25 cellular contexts compared by ENCODE assay signal in the genomic region with DNA sequence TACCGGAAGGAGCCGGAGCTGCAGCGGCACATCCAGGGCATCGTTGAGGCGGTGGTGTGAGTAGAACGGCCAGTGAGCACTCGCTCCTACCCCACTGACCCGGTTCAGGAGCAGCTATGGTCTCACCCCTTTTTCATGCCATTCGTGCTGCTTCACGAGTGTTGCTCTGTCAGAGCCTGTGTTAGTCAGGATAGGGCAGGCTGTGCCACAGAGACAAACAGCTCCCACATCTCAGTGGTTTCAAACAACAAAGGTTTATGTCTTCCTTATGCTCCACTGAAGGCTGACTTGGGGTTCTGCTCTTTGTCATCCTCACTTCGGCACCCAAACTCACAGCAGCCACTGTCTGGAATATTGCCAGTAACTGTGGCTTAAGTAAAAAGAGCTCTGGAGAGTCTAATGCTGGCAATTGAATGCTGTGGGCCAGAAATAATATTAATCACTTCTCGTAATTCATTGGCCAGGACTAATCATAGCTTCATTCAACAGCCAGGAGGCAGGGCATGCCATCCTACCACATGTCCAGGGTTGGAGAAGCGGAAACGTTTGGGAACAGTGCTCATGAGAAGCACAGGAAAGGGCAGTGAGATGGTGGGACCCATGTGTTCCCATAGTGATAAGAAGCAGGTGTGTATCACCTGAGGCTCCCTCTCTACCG. TPM values are rescaled to one million over a fixed set of nuclear protein-coding genes. Genes with fewer than 3 reads are reported as not detected.
"Had no signal": no experiment of that assay in that cellular context is flagged by ENCODE, and none has a peak within 500 bp of the region (broad histone marks: within the 10 kb centered on the region; RNA-seq: fewer than 3 reads in every experiment).

No MANE protein-coding gene starts in this region.

- ATAC-seq: activated CD8-positive, alpha-beta T cell treated with anti-CD3 and anti-CD28 coated beads, Interleukin-2, amount 10 ng/mL, durations not matched to agents 7 days and 5 days; left lobe of liver had no signal

- H3K36me3 ChIP-seq: brain microvascular endothelial cell, neutrophil, WERI-Rb-1 had no signal

- H3K27me3 ChIP-seq: adrenal gland, ascending aorta, brain microvascular endothelial cell, heart right ventricle, neutrophil, ovary, tibial nerve had no signal

- H3K4me1 ChIP-seq: adrenal gland, ascending aorta had no signal

- H3K27ac ChIP-seq: adrenal gland, ascending aorta, brain microvascular endothelial cell, neutrophil, ovary, WERI-Rb-1 had no signal

- DNase-seq: activated CD4-positive, alpha-beta T cell treated with anti-CD3 and anti-CD28 coated beads, Interleukin-2, amount 10 ng/mL, durations not matched to agents 7 days and 5 days; activated CD4-positive, CD25-positive, alpha-beta regulatory T cell treated with anti-CD3 and anti-CD28 coated beads, Interleukin-2, amount 50 U/mL, for 72 hours; activated CD8-positive, alpha-beta T cell treated with anti-CD3 and anti-CD28 coated beads, Interleukin-2, amount 10 ng/mL, durations not matched to agents 7 days and 5 days; adrenal gland; brain microvascular endothelial cell; central memory CD4-positive, alpha-beta T cell; effector memory CD4-positive, alpha-beta T cell; heart right ventricle; ovary; stimulated activated CD4-positive, alpha-beta T cell treated with anti-CD3 and anti-CD28 coated beads, Interleukin-1b, Interleukin-23, amount 100 ng/mL, for 48 hours; T-helper 1 cell; WERI-Rb-1 had no signal

- H3K4me3 Mint-ChIP-seq: activated CD4-positive, alpha-beta T cell treated with anti-CD3 and anti-CD28 coated beads, Interleukin-2, amount 10 ng/mL, durations not matched to agents 7 days and 5 days; activated CD8-positive, alpha-beta T cell treated with anti-CD3 and anti-CD28 coated beads, Interleukin-2, amount 10 ng/mL, durations not matched to agents 7 days and 5 days; activated naive CD8-positive, alpha-beta T cell; nephron; stimulated activated naive CD8-positive, alpha-beta T cell treated with anti-CD3 and anti-CD28 coated beads, Interleukin-15, Interleukin-2, amounts not matched to agents 100 ng/mL and 50 ng/mL, for 24 hours had no signal

- H3K4me3 ChIP-seq: adrenal gland, ascending aorta, heart right ventricle, ovary, prostate gland, skin epidermis, tibial nerve had no signal

- H3K9me3 ChIP-seq: adrenal gland, neutrophil, ovary, prostate gland, tibial nerve had no signal

- FAIRE-seq: endothelial cell of umbilical vein, keratinocyte, TTC549 had no signal

- H3K9me3 Mint-ChIP-seq: stimulated activated naive CD8-positive, alpha-beta T cell treated with anti-CD3 and anti-CD28 coated beads, Interleukin-15, Interleukin-2, amounts not matched to agents 100 ng/mL and 50 ng/mL, for 24 hours had no signal

- H3K27ac Mint-ChIP-seq: activated CD4-positive, alpha-beta T cell treated with anti-CD3 and anti-CD28 coated beads, Interleukin-2, amount 10 ng/mL, durations not matched to agents 7 days and 5 days; activated CD8-positive, alpha-beta T cell treated with anti-CD3 and anti-CD28 coated beads, Interleukin-2, amount 10 ng/mL, durations not matched to agents 7 days and 5 days; activated naive CD8-positive, alpha-beta T cell; stimulated activated naive CD8-positive, alpha-beta T cell treated with anti-CD3 and anti-CD28 coated beads, Interleukin-15, Interleukin-2, amounts not matched to agents 100 ng/mL and 50 ng/mL, for 24 hours had no signal

- H3K27me3 Mint-ChIP-seq: activated CD4-positive, alpha-beta T cell treated with anti-CD3 and anti-CD28 coated beads, Interleukin-2, amount 10 ng/mL, durations not matched to agents 7 days and 5 days; activated naive CD8-positive, alpha-beta T cell; stimulated activated naive CD8-positive, alpha-beta T cell treated with anti-CD3 and anti-CD28 coated beads, Interleukin-15, Interleukin-2, amounts not matched to agents 100 ng/mL and 50 ng/mL, for 24 hours had no signal

RNA-seq across cellular contexts. Expression of a gene that starts 28.5 kb away (rescaled TPM):
- total RNA-seq: mononuclear cell had no signal
